ENCODE assay signal across 8 cellular contexts in the genomic region with DNA sequence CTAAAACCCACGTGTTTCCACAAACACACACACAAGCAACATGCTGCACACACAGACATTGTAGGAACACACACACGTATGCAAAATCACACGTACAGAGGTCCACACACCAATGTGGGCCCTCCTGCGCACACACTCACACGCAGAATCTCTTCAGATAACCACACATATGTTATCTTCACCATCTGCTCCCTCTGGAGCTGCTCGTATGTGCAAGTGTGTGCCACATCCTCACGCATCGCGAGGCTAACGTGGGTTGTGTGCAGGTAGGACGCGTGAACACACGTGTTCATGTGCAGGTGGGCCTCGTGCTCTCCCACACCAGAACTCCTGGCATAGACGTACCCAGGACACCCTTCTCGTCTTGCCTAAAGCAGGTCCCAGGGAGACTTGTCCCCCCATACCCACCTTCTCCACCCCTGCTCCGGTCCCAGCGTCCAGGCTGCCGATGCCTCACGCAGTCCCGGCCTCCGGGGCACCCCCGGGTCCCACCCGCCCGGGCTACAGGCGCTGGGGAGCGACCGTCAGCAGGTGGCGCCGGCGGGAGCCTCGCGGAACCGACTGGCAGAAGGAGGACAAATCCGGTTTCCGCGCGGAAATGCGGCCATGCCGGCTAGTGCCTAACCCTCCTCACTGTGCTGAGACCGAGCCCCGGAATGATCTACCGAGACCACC. TPM values are rescaled to one million over a fixed set of nuclear protein-coding genes. Genes with fewer than 3 reads are reported as not detected.
DNase-seq lines count a peak whose midpoint lies in the region; ATAC-seq, FAIRE-seq and TF ChIP-seq lines count a peak whose summit lies in the region.

No MANE protein-coding gene starts in this region.

- no peak overlapping the region for H3K4me3 Mint-ChIP-seq in type B pancreatic cell

- ATAC-seq in pancreas: peak; percentile 75 to 89 (median 84)
- ATAC-seq in HG02642 (IDR thresholded peaks at IDR 0.05; ENCODE audit: poor library complexity, unreplicated experiment): no peak

- H3K36me3 ChIP-seq in pancreas (no peaks in the 10 kb centered on the region), osteoblast (ENCODE audit: insufficient read depth, low read length) (no peaks in the 10 kb centered on the region)

- H3K4me3 ChIP-seq in pancreas (peak overlapping the region in 1 of 4 donors; percentile 27), osteoblast (ENCODE audit: insufficient read depth, low read length) (no peak overlapping the region)

- peak; percentile 15 for TF ChIP-seq CTCF in GM10248 (IDR thresholded peaks at IDR 0.05; ENCODE audit: control extremely low read depth, extremely low read depth, low read depth, missing control alignments)
- peak in 1 of 4 donors; percentile 22 for TF ChIP-seq CTCF in pancreas (IDR thresholded peaks at IDR 0.05)
- peak; percentile 48 for TF ChIP-seq CTCF in type B pancreatic cell (conservative IDR thresholded peaks at IDR 0.05)
- no peak for TF ChIP-seq CTCF in osteoblast (IDR thresholded peaks at IDR 0.05; ENCODE audit: extremely low read depth, low read depth, low read length)

- H4K20me1 ChIP-seq in osteoblast (ENCODE audit: insufficient read depth, low read length): no peaks in the 10 kb centered on the region

- no peaks in the 10 kb centered on the region for H3K9me3 Mint-ChIP-seq in type B pancreatic cell

- H3K27me3 ChIP-seq in pancreas: peaks cover 0 to 11% (median 0%) of the 10 kb centered on the region in 4 donors
- no peaks in the 10 kb centered on the region for H3K27me3 ChIP-seq in osteoblast (ENCODE audit: insufficient read depth, low read length)

- DNase-seq in GM10248 (ENCODE audit: extremely low spot score) (peak; percentile 43), cerebellum (ENCODE audit: low spot score) (peak; percentile 75), pancreas (peak in 5 of 6 donors; percentile 27 to 84 (median 54)), type B pancreatic cell (ENCODE audit: extremely low spot score, unreplicated experiment) (no peak), osteoblast (ENCODE audit: insufficient read length, low spot score, missing footprints) (no peak), posterior vena cava (ENCODE audit: low spot score) (no peak)
- peak; percentile 59 to 64 for DNase-seq in activated CD4-positive, alpha-beta T cell treated with anti-CD3 and anti-CD28 coated beads for 24 hours (ENCODE audit: low read depth in 2 of 2)

- H3K4me1 Mint-ChIP-seq in type B pancreatic cell (ENCODE audit: unreplicated experiment): peaks cover 17% of the 10 kb centered on the region

- FAIRE-seq in pancreas (lab: Jason Lieb, UNC): no peak

- no peaks in the 10 kb centered on the region for H3K79me2 ChIP-seq in osteoblast (ENCODE audit: insufficient read depth, low read length)

- no peaks in the 10 kb centered on the region for H3K36me3 Mint-ChIP-seq in type B pancreatic cell

- H3K27ac Mint-ChIP-seq in type B pancreatic cell: no peak overlapping the region

- peaks cover 84% of the 10 kb centered on the region for H3K27me3 Mint-ChIP-seq in type B pancreatic cell

- no peaks in the 10 kb centered on the region for H3K9me3 ChIP-seq in pancreas
- H3K9me3 ChIP-seq in osteoblast (ENCODE audit: low read depth, low read length): no peaks in the 10 kb centered on the region

- no peaks in the 10 kb centered on the region for H3K4me1 ChIP-seq in pancreas
- no peaks in the 10 kb centered on the region for H3K4me1 ChIP-seq in osteoblast (ENCODE audit: insufficient read depth, low read length)

- no peak overlapping the region for H2AFZ ChIP-seq in osteoblast (ENCODE audit: low read length)

- POLR2A ChIA-PET in GM10248 (lab: Yijun Ruan, JAX): no interaction called here

- H3K27ac ChIP-seq in pancreas: no peak overlapping the region
- H3K27ac ChIP-seq in osteoblast (ENCODE audit: low read depth, low read length): no peak overlapping the region

- WGBS in pancreas, 2 donors: 25 to 30% methylated on average over 43 of the region's 43 CpGs

- intact Hi-C loops in pancreas (cut with DNase I): no loop called here
- intact Hi-C loops in posterior vena cava (cut with DNase I): loop anchor here in 1 of 2 donors (10.0 kb wide), 1 partner anchor 78 kb away; no protein-coding TSS in a partner anchor

- no peak overlapping the region for H3K4me2 ChIP-seq in osteoblast (ENCODE audit: insufficient read depth, low read length)

- CTCF ChIA-PET in GM10248 (lab: Yijun Ruan, JAX): no interaction called here

RNA-seq across cellular contexts. Expression of a gene that starts 10.3 kb away (rescaled TPM):
- 47.9 TPM for total RNA-seq in cerebellum
- total RNA-seq in pancreas: 1 to 10 TPM; 1.1 to 5.8 (median 2.7) TPM
- 1 to 10 TPM; 1.5 to 3.5 TPM for polyA plus RNA-seq in pancreas
- total RNA-seq in type B pancreatic cell (ENCODE audit: low replicate concordance): 6.6 and 10.6 TPM in 2 replicates
- total RNA-seq in osteoblast: under 0.01 and 0.36 TPM in 2 replicates
- 10 to 100 TPM; 45.0 to 57.8 TPM for total RNA-seq in posterior vena cava

Comparison
In these comparisons a context has a peak if more than half of its experiments do, and no peak if none do; other contexts are left out.
1. DNase-seq: peak in GM10248 (single experiment), activated CD4-positive, alpha-beta T cell treated with anti-CD3 and anti-CD28 coated beads for 24 hours (2 of 2), cerebellum (single experiment) and pancreas (5 of 6); none in type B pancreatic cell (single experiment), osteoblast (single experiment) and posterior vena cava (single experiment).